Comparison of ENCODE assay signal across 8 cellular contexts in the genomic region with DNA sequence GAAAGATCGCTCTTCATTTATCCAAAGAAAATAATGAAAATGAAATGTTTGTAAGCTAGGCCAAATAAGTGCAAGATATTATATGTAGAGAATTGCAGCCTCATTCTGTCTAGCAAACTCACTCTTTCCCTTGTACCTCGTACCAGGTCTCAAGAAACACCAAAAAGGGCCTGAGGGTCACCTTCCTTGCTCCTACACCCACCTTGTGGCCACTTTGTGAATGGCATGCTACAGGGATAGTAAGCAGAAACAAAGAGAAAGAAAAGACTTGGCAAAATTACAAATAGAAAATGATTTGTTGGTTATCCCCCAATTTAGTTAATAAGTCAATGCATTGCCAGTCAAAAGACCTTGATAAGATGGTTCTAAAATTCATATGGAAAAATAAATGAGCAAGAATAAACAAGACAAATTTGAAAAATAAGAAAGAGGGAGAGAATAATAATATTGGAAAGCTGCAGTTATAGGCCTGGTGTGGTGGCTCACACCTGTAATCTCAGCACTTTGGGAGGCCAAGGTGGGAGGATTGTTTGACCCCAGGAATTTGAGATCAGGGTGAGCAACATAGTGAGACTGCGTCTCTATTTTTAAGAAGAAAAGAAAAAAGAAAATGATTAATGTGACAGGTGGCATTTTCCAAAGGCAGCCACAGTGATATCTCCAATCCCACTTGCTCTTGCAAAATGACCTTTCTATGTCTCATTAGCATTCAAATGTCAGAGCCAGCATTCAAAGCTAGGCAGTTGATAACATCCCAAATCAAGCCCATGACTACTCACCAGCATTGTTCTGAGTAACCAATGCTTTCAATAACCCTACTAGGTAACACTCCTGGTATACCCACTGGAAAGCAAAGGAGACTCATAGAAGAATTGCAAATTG. TPM values are rescaled to one million over a fixed set of nuclear protein-coding genes. Genes with fewer than 3 reads are reported as not detected.
DNase-seq lines count a peak whose midpoint lies in the region; ATAC-seq and TF ChIP-seq lines count a peak whose summit lies in the region.

No MANE protein-coding gene starts in this region.

- H3K4me3 Mint-ChIP-seq in progenitor cell of endocrine pancreas (ENCODE audit: low read depth) = no peak overlapping the region

- H3K9me2 ChIP-seq in Loucy (replicated peaks; ENCODE audit: low read depth, low read length) = no peaks in the 10 kb centered on the region

- peak overlapping the region; percentile 54 for H3K27ac Mint-ChIP-seq in progenitor cell of endocrine pancreas

- H3K4me1 ChIP-seq in BLaER1 (peaks cover 56% of the 10 kb centered on the region), Loucy (ENCODE audit: insufficient read depth, low read length, poor library complexity, severe bottlenecking) (peaks cover 77% of the 10 kb centered on the region), gastroesophageal sphincter (peaks cover 3 to 23% (median 7%) of the 10 kb centered on the region in 3 donors)

- no peaks in the 10 kb centered on the region for H3K79me2 ChIP-seq in Loucy (ENCODE audit: insufficient read depth, low read length)

- H3K4me2 ChIP-seq in BLaER1 (peak overlapping the region; percentile 81; the same call in 1 of the 2 replicates), Loucy (ENCODE audit: low read depth, low read length, poor library complexity, severe bottlenecking) (no peak overlapping the region)

- 0 out of 2 replicates have a peak overlapping the region, but pooled peaks have one; percentile 2 for H3K27ac ChIP-seq in BLaER1
- no peak overlapping the region for H3K27ac ChIP-seq in gastroesophageal sphincter

- H3K9me3 ChIP-seq in BLaER1 = no peaks in the 10 kb centered on the region
- H3K9me3 ChIP-seq in Loucy (ENCODE audit: insufficient read depth, low read depth, low read length) = no peaks in the 10 kb centered on the region
- no peaks in the 10 kb centered on the region for H3K9me3 ChIP-seq in gastroesophageal sphincter

- H2AFZ ChIP-seq in Loucy (ENCODE audit: low read length) = no peak overlapping the region

- H3K36me3 Mint-ChIP-seq in progenitor cell of endocrine pancreas (ENCODE audit: insufficient read depth) = no peaks in the 10 kb centered on the region

- DNase-seq in SHP77 (lab: John Stamatoyannopoulos, UW) = peak; percentile 21 to 47
- peak; percentile 48 for DNase-seq in activated effector memory CD4-positive, alpha-beta T cell treated with Interleukin-2 at 50 U/mL for 16 hours
- DNase-seq in progenitor cell of endocrine pancreas (ENCODE audit: low spot score, unreplicated experiment) = peak; percentile 30

- H3K9ac ChIP-seq in BLaER1 = no peak overlapping the region
- H3K9ac ChIP-seq in Loucy (ENCODE audit: low read depth, low read length, poor library complexity, severe bottlenecking) = no peak overlapping the region

- H4K20me1 ChIP-seq in BLaER1 (no peaks in the 10 kb centered on the region), Loucy (ENCODE audit: insufficient read depth, low read length, poor library complexity, severe bottlenecking) (no peaks in the 10 kb centered on the region)

- H3K27me3 ChIP-seq in BLaER1 (no peaks in the 10 kb centered on the region), Loucy (ENCODE audit: insufficient read depth, low read length, poor library complexity, severe bottlenecking) (no peaks in the 10 kb centered on the region), gastroesophageal sphincter (no peaks in the 10 kb centered on the region)

- H3K36me3 ChIP-seq in BLaER1 (no peaks in the 10 kb centered on the region), Loucy (ENCODE audit: insufficient read depth, low read length) (no peaks in the 10 kb centered on the region), gastroesophageal sphincter (no peaks in the 10 kb centered on the region)

- H3K4me3 ChIP-seq in BLaER1 = no peak overlapping the region
- no peak overlapping the region for H3K4me3 ChIP-seq in Loucy (ENCODE audit: low read length, poor library complexity, severe bottlenecking)
- H3K4me3 ChIP-seq in gastroesophageal sphincter = no peak overlapping the region

- peak; percentile 92 for TF ChIP-seq CTCF in Loucy (conservative IDR thresholded peaks at IDR 0.05; ENCODE audit: low read length)
- peak; percentile 85 to 90 (median 86) for TF ChIP-seq CTCF in gastroesophageal sphincter (IDR thresholded peaks at IDR 0.05)
- peak; percentile 74 for TF ChIP-seq CTCF in progenitor cell of endocrine pancreas (IDR thresholded peaks at IDR 0.05; ENCODE audit: unreplicated experiment)

- no peak for TF ChIP-seq EP300 in gastroesophageal sphincter (IDR thresholded peaks at IDR 0.05)

- peaks cover 4% of the 10 kb centered on the region; the same call in 1 of the 2 replicates for H3F3A ChIP-seq in Loucy (ENCODE audit: low read depth)

- WGBS in gastroesophageal sphincter (ENCODE audit: low coverage in 1 of 2), 2 donors = 67 to 77% methylated on average over 3 of the region's 3 CpGs

- ATAC-seq in GM19351 (IDR thresholded peaks at IDR 0.05; ENCODE audit: unreplicated experiment) (peak; percentile 32), gastroesophageal sphincter (no peak), GM21576 (IDR thresholded peaks at IDR 0.05; ENCODE audit: unreplicated experiment) (no peak)

- TF ChIP-seq POLR2A in gastroesophageal sphincter (IDR thresholded peaks at IDR 0.05) = no peak

- peaks cover 7% of the 10 kb centered on the region for H3K4me1 Mint-ChIP-seq in progenitor cell of endocrine pancreas (ENCODE audit: low read depth)

- no peaks in the 10 kb centered on the region for H3K27me3 Mint-ChIP-seq in progenitor cell of endocrine pancreas

- H3K9me3 Mint-ChIP-seq in progenitor cell of endocrine pancreas (ENCODE audit: low read depth) = no peaks in the 10 kb centered on the region

RNA-seq across cellular contexts. Expression of a gene that starts 38.8 kb away (rescaled TPM):
- total RNA-seq in gastroesophageal sphincter (under 1 TPM in 1 of 4 donors, not detected in 3; 0.19 TPM), progenitor cell of endocrine pancreas (not detected in 2 replicates)

RNA-seq across cellular contexts. Expression of a gene that starts 42.7 kb away (rescaled TPM):
- total RNA-seq in gastroesophageal sphincter = not detected
- total RNA-seq in progenitor cell of endocrine pancreas = not detected in 2 replicates
